ENCODE assay signal across 8 cellular contexts in the genomic region with DNA sequence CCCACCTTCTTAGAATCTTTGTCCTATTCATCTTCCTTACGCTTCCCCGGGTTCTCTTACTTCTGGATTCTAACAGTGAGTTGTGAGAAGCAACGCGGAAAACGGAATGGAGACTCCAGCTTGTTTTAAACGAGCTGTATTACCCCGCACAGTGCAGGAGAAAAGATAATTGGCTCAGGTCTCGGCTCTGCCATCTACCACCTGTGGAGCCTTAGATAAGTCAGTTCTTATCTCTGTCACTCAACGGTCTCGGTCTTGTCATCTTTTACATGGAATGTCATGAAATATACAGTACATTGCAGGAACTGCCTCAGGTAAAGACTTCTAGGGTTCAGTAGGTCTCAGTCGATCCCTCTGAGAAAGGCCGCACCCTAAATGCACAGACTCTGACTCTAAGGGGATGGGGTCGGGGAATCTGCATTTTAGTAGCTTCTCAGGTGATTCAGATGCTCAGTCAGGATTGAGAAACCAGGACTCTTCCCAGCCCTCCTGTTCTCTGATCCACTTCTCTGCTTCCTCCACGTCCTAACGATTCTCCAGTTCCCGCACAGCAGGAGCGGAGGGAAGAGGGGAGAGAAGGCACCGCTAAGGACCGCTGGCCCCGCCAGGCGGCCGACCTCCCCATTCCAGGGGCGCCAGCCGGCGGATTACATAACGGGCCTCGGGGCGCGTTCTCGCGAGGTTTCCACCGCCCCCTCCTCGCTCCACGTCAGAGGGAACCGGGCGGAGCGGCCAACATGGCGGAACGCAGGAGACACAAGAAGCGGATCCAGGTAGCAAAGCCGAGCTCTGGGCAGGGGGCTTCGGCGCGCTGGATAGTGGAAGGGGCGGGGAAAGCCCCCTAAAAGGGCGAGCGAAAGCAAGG. TPM values are rescaled to one million over a fixed set of nuclear protein-coding genes. Genes with fewer than 3 reads are reported as not detected.
A peak's percentile ranks its signal among the peaks of the same experiment; 100 is the strongest.
DNase-seq lines count a peak whose midpoint lies in the region; TF ChIP-seq lines count a peak whose summit lies in the region.

A gene with protein sequence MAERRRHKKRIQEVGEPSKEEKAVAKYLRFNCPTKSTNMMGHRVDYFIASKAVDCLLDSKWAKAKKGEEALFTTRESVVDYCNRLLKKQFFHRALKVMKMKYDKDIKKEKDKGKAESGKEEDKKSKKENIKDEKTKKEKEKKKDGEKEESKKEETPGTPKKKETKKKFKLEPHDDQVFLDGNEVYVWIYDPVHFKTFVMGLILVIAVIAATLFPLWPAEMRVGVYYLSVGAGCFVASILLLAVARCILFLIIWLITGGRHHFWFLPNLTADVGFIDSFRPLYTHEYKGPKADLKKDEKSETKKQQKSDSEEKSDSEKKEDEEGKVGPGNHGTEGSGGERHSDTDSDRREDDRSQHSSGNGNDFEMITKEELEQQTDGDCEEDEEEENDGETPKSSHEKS (plus strand): TSS at position 722 of the 865 bp plus-strand sequence. CDS start 16 bp downstream, at position 738.

- H3K4me1 Mint-ChIP-seq in H9 (peaks cover 29 to 34% of the 10 kb centered on the region in 2 experiments), neural crest cell (peaks cover 33% of the 10 kb centered on the region)

- H4K20me1 ChIP-seq in H9 (ENCODE audit: control insufficient read depth, insufficient read depth, insufficient read length): no peaks in the 10 kb centered on the region

- H4K5ac ChIP-seq in H9 (ENCODE audit: insufficient read length, low read depth, low read length): no peak within 1 kb of the TSS

- H3K4me1 ChIP-seq in H9 (ENCODE audit: insufficient read depth, low read length) (no peaks in the 10 kb centered on the region; the same call in 1 of the 2 replicates), stomach smooth muscle (ENCODE audit: control insufficient read depth, insufficient read depth, low read length) (peaks cover 5% of the 10 kb centered on the region)

- no peak within 1 kb of the TSS; the same call in 1 of the 2 replicates for H3K4ac ChIP-seq in H9 (ENCODE audit: low read depth, low read length)

- no peak within 1 kb of the TSS for H4K8ac ChIP-seq in H9 (replicated peaks; ENCODE audit: insufficient read length, low read depth, low read length)

- H3K56ac ChIP-seq in H9 (ENCODE audit: insufficient read length, low read depth, low read length): no peak within 1 kb of the TSS

- TF ChIP-seq CTCF in H9 (conservative IDR thresholded peaks at IDR 0.05) (peak; percentile 55), fibroblast of villous mesenchyme (IDR thresholded peaks at IDR 0.05; ENCODE audit: insufficient read depth, low read depth, low read length) (peak; percentile 35), neural crest cell (conservative IDR thresholded peaks at IDR 0.05) (peak; percentile 56)

- H3K27ac ChIP-seq in H9 (ENCODE audit: insufficient read length, low read depth, low read length): no peak within 1 kb of the TSS
- H3K27ac ChIP-seq in stomach smooth muscle (ENCODE audit: low read length): peak within 1 kb of the TSS; percentile 86

- in situ Hi-C loops in G401 (cut with HindIII; ENCODE audit: low sequenced_read_pairs): no loop called here

- WGBS in H9 (ENCODE audit: extremely low coverage, insufficient read length, low lambda C conversion rate): no CpG with 5 or more reads among the region's 47 CpGs

- no peak within 1 kb of the TSS for H2BK5ac ChIP-seq in H9 (ENCODE audit: insufficient read length, low read length)

- H3K9me3 ChIP-seq in H9 (ENCODE audit: control insufficient read depth, low read depth, low read length): no peaks in the 10 kb centered on the region
- H3K9me3 ChIP-seq in stomach smooth muscle (ENCODE audit: control insufficient read depth in 2 of 2, low read length in 2 of 2): no peaks in the 10 kb centered on the region

- H3K4me3 Mint-ChIP-seq in H9: peak within 1 kb of the TSS; percentile 88 to 89
- peak within 1 kb of the TSS; percentile 98 for H3K4me3 Mint-ChIP-seq in neural crest cell

- peak within 1 kb of the TSS; percentile 97 to 99 (median 98) for H3K27ac Mint-ChIP-seq in H9
- peak within 1 kb of the TSS; percentile 99 for H3K27ac Mint-ChIP-seq in neural crest cell (ENCODE audit: unreplicated experiment)

- H3K36me3 ChIP-seq in stomach smooth muscle (ENCODE audit: control insufficient read depth in 2 of 2, insufficient read depth in 2 of 2, low read length in 2 of 2): no peaks in the 10 kb centered on the region

- no peak within 1 kb of the TSS for H3K23ac ChIP-seq in H9 (ENCODE audit: insufficient read length, low read depth, low read length)

- H3K27me3 Mint-ChIP-seq in H9 (ENCODE audit: low read depth): no peaks in the 10 kb centered on the region
- H3K27me3 Mint-ChIP-seq in neural crest cell (ENCODE audit: low read depth): peaks cover 11% of the 10 kb centered on the region

- H2BK15ac ChIP-seq in H9 (ENCODE audit: low read depth, low read length): no peak within 1 kb of the TSS

- H3K4me2 ChIP-seq in H9 (ENCODE audit: insufficient read depth, insufficient read length, low read length): peak within 1 kb of the TSS; percentile 80

- no peak within 1 kb of the TSS for H2AK5ac ChIP-seq in H9 (ENCODE audit: insufficient read length, low read length)

- DNase-seq in G401 (ENCODE audit: low spot score): peak; percentile 93
- DNase-seq in H9: peak; percentile 95
- DNase-seq in M059J (ENCODE audit: low read depth): peak; percentile 93
- peak; percentile 74 to 92 for DNase-seq in SHP77 (lab: John Stamatoyannopoulos, UW)
- peak; percentile 98 for DNase-seq in activated effector memory CD4-positive, alpha-beta T cell treated with anti-CD3 and anti-CD28 coated beads, Interleukin-2, amount 50 U/mL, for 16 hours
- DNase-seq in fibroblast of villous mesenchyme (ENCODE audit: low read depth): peak; percentile 93
- DNase-seq in neural crest cell (ENCODE audit: low read depth, low spot score): peak; percentile 91

- H2BK20ac ChIP-seq in H9 (ENCODE audit: low read depth, low read length, poor library complexity, severe bottlenecking): no peak within 1 kb of the TSS

- H3K14ac ChIP-seq in H9 (ENCODE audit: insufficient read depth, low read length): peak within 1 kb of the TSS; percentile 87

- no peak within 1 kb of the TSS for H2BK120ac ChIP-seq in H9 (ENCODE audit: low read depth, low read length, poor library complexity, severe bottlenecking)

- H3K23me2 ChIP-seq in H9 (ENCODE audit: insufficient read length, low read depth, low read length, poor library complexity, severe bottlenecking): peaks cover 4% of the 10 kb centered on the region

- peak within 1 kb of the TSS; percentile 46 for H3K18ac ChIP-seq in H9 (ENCODE audit: insufficient read length, low read depth, low read length)

- no peaks in the 10 kb centered on the region for H3K79me1 ChIP-seq in H9 (ENCODE audit: insufficient read depth, low read depth, low read length, poor library complexity, severe bottlenecking)

- no peaks in the 10 kb centered on the region; a peak in 1 of 5 replicates for H3K9me3 Mint-ChIP-seq in H9
- no peaks in the 10 kb centered on the region for H3K9me3 Mint-ChIP-seq in neural crest cell

- H4K91ac ChIP-seq in H9 (ENCODE audit: insufficient read length, low read depth, low read length): no peak within 1 kb of the TSS

- H3K9ac ChIP-seq in H9 (ENCODE audit: extremely low read depth, insufficient read length, low read length) (peak within 1 kb of the TSS; percentile 72), stomach smooth muscle (ENCODE audit: low read length in 2 of 2) (peak within 1 kb of the TSS; percentile 95 to 98)

- peaks cover 19% of the 10 kb centered on the region; the same call in 1 of the 2 replicates for H3K79me2 ChIP-seq in H9 (ENCODE audit: insufficient read depth, low read length)

- H3K36me3 Mint-ChIP-seq in H9 (ENCODE audit: insufficient read depth in 1 of 3, low read depth in 3 of 3): no peaks in the 10 kb centered on the region; a peak in 1 of 7 replicates
- peaks cover 4% of the 10 kb centered on the region for H3K36me3 Mint-ChIP-seq in neural crest cell (ENCODE audit: low read depth)

- H3K4me3 ChIP-seq in fibroblast of villous mesenchyme (ENCODE audit: low read depth, low read length): peak within 1 kb of the TSS; percentile 85
- peak within 1 kb of the TSS; percentile 92 to 100 for H3K4me3 ChIP-seq in stomach smooth muscle (ENCODE audit: low read length in 2 of 2)

- H3K27me3 ChIP-seq in H9 (ENCODE audit: insufficient read depth, low read length) (no peaks in the 10 kb centered on the region), stomach smooth muscle (ENCODE audit: control insufficient read depth in 1 of 2, insufficient read depth in 2 of 2, low read length in 2 of 2) (no peaks in the 10 kb centered on the region)

- no peak within 1 kb of the TSS for H3T11ph ChIP-seq in H9 (ENCODE audit: low read length)

- H2BK12ac ChIP-seq in H9 (ENCODE audit: insufficient read length, low read depth, low read length): no peak within 1 kb of the TSS

- peak within 1 kb of the TSS; percentile 3 for H2AFZ ChIP-seq in H9 (ENCODE audit: low read length)

RNA-seq across cellular contexts. Expression of the gene that starts here (rescaled TPM):
- 9.5 and 16.4 TPM in 2 replicates for total RNA-seq in G401 (2014; rRNA removed; shearing (Covaris generic))
- 90.3 and 98.7 TPM in 2 replicates for total RNA-seq in H9 (2021)
- 33.0 and 33.9 TPM in 2 replicates for total RNA-seq in M059J (2014; rRNA removed; shearing (Covaris generic))
- total RNA-seq in fibroblast of villous mesenchyme: 27.7 and 47.9 TPM in 2 replicates
- 67.9 and 68.8 TPM in 2 replicates for total RNA-seq in neural crest cell
